ENCODE assay signal across 21 cellular contexts in the genomic region with DNA sequence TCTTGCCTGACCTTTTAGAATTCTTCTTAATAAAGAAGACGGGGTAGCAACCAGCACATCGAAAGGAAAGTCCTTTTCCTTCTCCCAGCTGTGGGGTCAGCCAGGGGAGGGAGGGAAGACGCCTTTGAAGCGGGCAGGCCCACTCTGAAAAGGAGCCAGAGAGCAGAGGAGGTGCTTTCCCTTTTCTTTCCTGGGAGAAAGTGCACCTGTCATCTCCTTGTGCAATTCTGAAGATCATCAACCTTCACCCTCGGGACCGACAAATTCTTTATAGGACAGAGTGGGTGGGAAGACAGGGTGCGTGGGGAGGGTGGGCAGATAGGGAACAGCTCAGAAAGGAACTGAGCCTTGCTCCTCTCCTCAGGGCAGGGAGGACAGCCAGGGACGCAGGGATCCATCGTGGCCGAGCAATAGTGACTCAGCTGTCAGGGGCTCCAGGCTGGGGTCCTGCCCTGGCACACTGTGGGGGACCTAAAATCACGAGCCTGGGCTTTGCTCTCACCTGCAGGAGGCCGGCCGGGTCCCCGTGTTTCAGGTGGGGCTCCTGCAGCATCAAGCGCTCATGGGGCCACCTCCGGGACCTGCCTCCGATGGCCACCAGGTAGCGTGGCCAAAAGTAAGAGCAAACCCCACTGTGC.
A peak's percentile ranks its signal among the peaks of the same experiment; 100 is the strongest.
DNase-seq lines count a peak whose midpoint lies in the region; ATAC-seq and TF ChIP-seq lines count a peak whose summit lies in the region.
"Had no signal": no experiment of that assay in that cellular context is flagged by ENCODE, and none has a peak within 500 bp of the region (broad histone marks: within the 10 kb centered on the region; RNA-seq: fewer than 3 reads in every experiment).

No MANE protein-coding gene starts in this region.

- intact Hi-C loops in Right ventricle myocardium inferior (cut with DNase I): no loop called here
- intact Hi-C loops in left cardiac atrium (cut with DNase I): no loop called here
- intact Hi-C loops in aorta (cut with DNase I): no loop called here
- intact Hi-C loops in CD8-positive, alpha-beta T cell (cut with DNase I, micrococcal nuclease): no loop called here
- intact Hi-C loops in activated T-helper 2 cell treated with anti-CD3 and anti-CD28 coated beads, Interferon-gamma antibody, Interleukin-2, Interleukin-4, amounts not matched to agents 10 μg/mL and 5 μg/mL and 100 μg/mL, durations not matched to agents 14 hours and 24 hours and 36 hours (cut with micrococcal nuclease): no loop called here

- no peaks in the 10 kb centered on the region for H3K79me1 ChIP-seq in neuronal stem cell (ENCODE audit: low read depth, low read length)

- H2BK120ac ChIP-seq in neuronal stem cell (ENCODE audit: low read depth, low read length): no peak overlapping the region

- TF ChIP-seq CTCF in glutamatergic neuron (IDR thresholded peaks at IDR 0.05; ENCODE audit: partially characterized antibody, unreplicated experiment): no peak
- no peak for TF ChIP-seq CTCF in CD8-positive, alpha-beta T cell (IDR thresholded peaks at IDR 0.05)

- H3K4me3 Mint-ChIP-seq in glutamatergic neuron (ENCODE audit: unreplicated experiment): no peak overlapping the region
- H3K4me3 Mint-ChIP-seq in CD8-positive, alpha-beta T cell: no peak overlapping the region
- H3K4me3 Mint-ChIP-seq in activated T-helper 2 cell treated with anti-CD3 and anti-CD28 coated beads, Interferon-gamma antibody, Interleukin-2, Interleukin-4, amounts not matched to agents 10 μg/mL and 5 μg/mL and 100 μg/mL, durations not matched to agents 14 hours and 24 hours and 36 hours (ENCODE audit: low read depth): no peak overlapping the region
- H3K4me3 Mint-ChIP-seq: CD14-positive monocyte had no signal

- no peak overlapping the region for H3K27ac Mint-ChIP-seq in glutamatergic neuron (ENCODE audit: unreplicated experiment)
- H3K27ac Mint-ChIP-seq in CD8-positive, alpha-beta T cell: no peak overlapping the region
- no peak overlapping the region for H3K27ac Mint-ChIP-seq in activated T-helper 2 cell treated with anti-CD3 and anti-CD28 coated beads, Interferon-gamma antibody, Interleukin-2, Interleukin-4, amounts not matched to agents 10 μg/mL and 5 μg/mL and 100 μg/mL, durations not matched to agents 14 hours and 24 hours and 36 hours
- H3K27ac Mint-ChIP-seq: CD14-positive monocyte had no signal

- no peak overlapping the region for H3K9ac ChIP-seq in neuronal stem cell (ENCODE audit: low read depth, low read length, poor library complexity)
- H3K9ac ChIP-seq: KMS-11 had no signal

- H3K36me3 ChIP-seq in neuronal stem cell (replicated peaks in 1 of 2; ENCODE audit: control insufficient read depth in 2 of 2, insufficient read depth in 2 of 2, low read length in 2 of 2) (no peaks in the 10 kb centered on the region), aorta (ENCODE audit: control insufficient read depth in 1 of 2, insufficient read depth in 2 of 2, low read length in 1 of 2) (no peaks in the 10 kb centered on the region)
- H3K36me3 ChIP-seq in CD8-positive, alpha-beta T cell (ENCODE audit: insufficient read depth, low read length): no peaks in the 10 kb centered on the region
- H3K36me3 ChIP-seq: SJSA1 had no signal

- H3K27me3 Mint-ChIP-seq in glutamatergic neuron (ENCODE audit: unreplicated experiment): no peaks in the 10 kb centered on the region
- peaks cover 9% of the 10 kb centered on the region for H3K27me3 Mint-ChIP-seq in CD8-positive, alpha-beta T cell (ENCODE audit: low read depth)
- no peaks in the 10 kb centered on the region for H3K27me3 Mint-ChIP-seq in activated T-helper 2 cell treated with anti-CD3 and anti-CD28 coated beads, Interferon-gamma antibody, Interleukin-2, Interleukin-4, amounts not matched to agents 10 μg/mL and 5 μg/mL and 100 μg/mL, durations not matched to agents 14 hours and 24 hours and 36 hours (ENCODE audit: low read depth)

- H3K27me3 ChIP-seq in neuronal stem cell (ENCODE audit: control insufficient read depth in 3 of 3, insufficient read depth in 3 of 3, low read depth in 1 of 3, low read length in 3 of 3) (peaks cover 0 to 6% (median 0%) of the 10 kb centered on the region in 3 experiments), aorta (ENCODE audit: control insufficient read depth in 1 of 2, insufficient read depth in 2 of 2, low read length in 1 of 2) (no peaks in the 10 kb centered on the region)
- no peaks in the 10 kb centered on the region for H3K27me3 ChIP-seq in CD8-positive, alpha-beta T cell (ENCODE audit: insufficient read depth, low read length)
- H3K27me3 ChIP-seq: SJSA1 had no signal

- H4K8ac ChIP-seq in neuronal stem cell (ENCODE audit: low read depth, low read length): no peak overlapping the region

- no peak overlapping the region for H3K4ac ChIP-seq in neuronal stem cell (ENCODE audit: low read length)

- H3K27ac ChIP-seq in neuronal stem cell (replicated peaks; ENCODE audit: low read length): no peak overlapping the region
- H3K27ac ChIP-seq in aorta (ENCODE audit: low read depth in 1 of 2, low read length in 2 of 2): no peak overlapping the region
- no peak overlapping the region for H3K27ac ChIP-seq in CD8-positive, alpha-beta T cell (ENCODE audit: low read depth, low read length)
- H3K27ac ChIP-seq: 22Rv1, KMS-11, SJSA1 had no signal

- POLR2A ChIA-PET in CD8-positive, alpha-beta T cell (lab: Charles Lee): no interaction called here

- no peak overlapping the region for H2AFZ ChIP-seq in neuronal stem cell (ENCODE audit: low read length)

- no peak overlapping the region for H2BK15ac ChIP-seq in neuronal stem cell (ENCODE audit: low read length)

- H4K91ac ChIP-seq in neuronal stem cell (ENCODE audit: low read depth, low read length, poor library complexity): no peak overlapping the region

- peak overlapping the region; percentile 92 for H2AK5ac ChIP-seq in neuronal stem cell (ENCODE audit: low read depth, low read length)

- H3K23ac ChIP-seq in neuronal stem cell (ENCODE audit: low read depth, low read length, poor library complexity): no peak overlapping the region

- H3K4me1 ChIP-seq in neuronal stem cell (ENCODE audit: control insufficient read depth in 2 of 2, insufficient read depth in 1 of 2, low read depth in 1 of 2, low read length in 2 of 2) (peaks cover 0 to 16% of the 10 kb centered on the region in 2 donors), aorta (ENCODE audit: control insufficient read depth in 1 of 2, insufficient read depth in 2 of 2, low read length in 2 of 2) (no peaks in the 10 kb centered on the region)
- no peaks in the 10 kb centered on the region for H3K4me1 ChIP-seq in CD8-positive, alpha-beta T cell (ENCODE audit: insufficient read depth, low read length)
- H3K4me1 ChIP-seq: SJSA1 had no signal

- CTCF ChIA-PET in CD8-positive, alpha-beta T cell (lab: Charles Lee): no interaction called here

- peak overlapping the region; percentile 76 for H3K18ac ChIP-seq in neuronal stem cell (ENCODE audit: low read length)

- H3K4me3 ChIP-seq in neuronal stem cell (ENCODE audit: low read length in 2 of 2): no peak overlapping the region
- no peak overlapping the region for H3K4me3 ChIP-seq in aorta (ENCODE audit: low read length in 2 of 2)
- no peak overlapping the region for H3K4me3 ChIP-seq in CD8-positive, alpha-beta T cell (ENCODE audit: low read depth, low read length)
- H3K4me3 ChIP-seq: SJSA1 had no signal

- peaks cover 6% of the 10 kb centered on the region for H3K4me1 Mint-ChIP-seq in glutamatergic neuron (ENCODE audit: low read depth, unreplicated experiment)
- H3K4me1 Mint-ChIP-seq in CD8-positive, alpha-beta T cell (ENCODE audit: low read depth): no peaks in the 10 kb centered on the region
- H3K4me1 Mint-ChIP-seq in activated T-helper 2 cell treated with anti-CD3 and anti-CD28 coated beads, Interferon-gamma antibody, Interleukin-2, Interleukin-4, amounts not matched to agents 10 μg/mL and 5 μg/mL and 100 μg/mL, durations not matched to agents 14 hours and 24 hours and 36 hours (ENCODE audit: low read depth): no peaks in the 10 kb centered on the region
- H3K4me1 Mint-ChIP-seq: CD14-positive monocyte had no signal

- ATAC-seq in Right ventricle myocardium inferior (no peak), left cardiac atrium (no peak), aorta (ENCODE audit: low FRiP score) (no peak), GM19452 (IDR thresholded peaks at IDR 0.05; ENCODE audit: unreplicated experiment) (no peak)
- no peak for ATAC-seq in CD8-positive, alpha-beta T cell

- DNase-seq in Right ventricle myocardium inferior (ENCODE audit: missing footprints) (peak; percentile 57), left cardiac atrium (no peak), glutamatergic neuron (peak; percentile 8), neuronal stem cell (ENCODE audit: low spot score) (no peak), aorta (peak; percentile 11 to 52)
- no peak for DNase-seq in CD8-positive, alpha-beta T cell
- DNase-seq in activated T-helper 2 cell treated with anti-CD3 and anti-CD28 coated beads, Interferon-gamma antibody, Interleukin-2, Interleukin-4, amounts not matched to agents 10 μg/mL and 5 μg/mL and 100 μg/mL, durations not matched to agents 14 hours and 24 hours and 36 hours (ENCODE audit: low spot score): no peak
- DNase-seq: AML-193, DMS79 treated with DMSO at 0.1 percent for 48 hours, H7, MV-4-11, NCI-H1694 treated with DMSO at 0.1 percent for 48 hours, NCI-H510A, NCI-H774, OCI-M1, RPMI8226 had no signal

- H3K9me3 Mint-ChIP-seq in glutamatergic neuron (ENCODE audit: unreplicated experiment): peaks cover 3% of the 10 kb centered on the region
- peaks cover 4% of the 10 kb centered on the region for H3K9me3 Mint-ChIP-seq in CD8-positive, alpha-beta T cell
- H3K9me3 Mint-ChIP-seq in activated T-helper 2 cell treated with anti-CD3 and anti-CD28 coated beads, Interferon-gamma antibody, Interleukin-2, Interleukin-4, amounts not matched to agents 10 μg/mL and 5 μg/mL and 100 μg/mL, durations not matched to agents 14 hours and 24 hours and 36 hours: no peaks in the 10 kb centered on the region
- H3K9me3 Mint-ChIP-seq: CD14-positive monocyte had no signal

- peaks cover 0 to 10% of the 10 kb centered on the region in 2 donors for H3K9me3 ChIP-seq in neuronal stem cell (replicated peaks in 1 of 2; ENCODE audit: control insufficient read depth in 2 of 2, insufficient read depth in 1 of 2, low read depth in 1 of 2, low read length in 2 of 2)
- no peaks in the 10 kb centered on the region for H3K9me3 ChIP-seq in aorta (ENCODE audit: control insufficient read depth, low read length)
- no peaks in the 10 kb centered on the region for H3K9me3 ChIP-seq in CD8-positive, alpha-beta T cell (ENCODE audit: low read length)
- H3K9me3 ChIP-seq: SJSA1 had no signal

- no peak overlapping the region for H2BK5ac ChIP-seq in neuronal stem cell (ENCODE audit: low read length)

- H3K36me3 Mint-ChIP-seq in glutamatergic neuron (ENCODE audit: unreplicated experiment): no peaks in the 10 kb centered on the region
- no peaks in the 10 kb centered on the region for H3K36me3 Mint-ChIP-seq in CD8-positive, alpha-beta T cell
- no peaks in the 10 kb centered on the region for H3K36me3 Mint-ChIP-seq in activated T-helper 2 cell treated with anti-CD3 and anti-CD28 coated beads, Interferon-gamma antibody, Interleukin-2, Interleukin-4, amounts not matched to agents 10 μg/mL and 5 μg/mL and 100 μg/mL, durations not matched to agents 14 hours and 24 hours and 36 hours (ENCODE audit: low read depth)
- H3K36me3 Mint-ChIP-seq: CD14-positive monocyte had no signal

- no peak overlapping the region for H3K4me2 ChIP-seq in neuronal stem cell (ENCODE audit: insufficient read depth, low read length, poor library complexity, severe bottlenecking)
- H3K4me2 ChIP-seq: KMS-11 had no signal

- WGBS in neuronal stem cell (ENCODE audit: extremely low coverage in 2 of 2, insufficient read length in 2 of 2, insufficient replicate concordance in 1 of 2), 2 donors: no CpG with 5 or more reads among the region's 18 CpGs
- WGBS in aorta, 2 donors: 75 to 76% methylated on average over 16 to 18 of the region's 18 CpGs

- peak overlapping the region; percentile 87 for H3K14ac ChIP-seq in neuronal stem cell (ENCODE audit: low read length)

- H2BK12ac ChIP-seq in neuronal stem cell (ENCODE audit: low read length): no peak overlapping the region

Comparison
In these comparisons a context has a peak if more than half of its experiments do, and no peak if none do; other contexts are left out.
1. DNase-seq: peak in Right ventricle myocardium inferior (single experiment), glutamatergic neuron (single experiment) and aorta (2 of 2); none in left cardiac atrium (single experiment), neuronal stem cell (single experiment), CD8-positive, alpha-beta T cell (0 of 7) and activated T-helper 2 cell treated with anti-CD3 and anti-CD28 coated beads, Interferon-gamma antibody, Interleukin-2, Interleukin-4, amounts not matched to agents 10 μg/mL and 5 μg/mL and 100 μg/mL, durations not matched to agents 14 hours and 24 hours and 36 hours (single experiment).